Comparison of ENCODE assay signal across 15 cellular contexts in the genomic region with DNA sequence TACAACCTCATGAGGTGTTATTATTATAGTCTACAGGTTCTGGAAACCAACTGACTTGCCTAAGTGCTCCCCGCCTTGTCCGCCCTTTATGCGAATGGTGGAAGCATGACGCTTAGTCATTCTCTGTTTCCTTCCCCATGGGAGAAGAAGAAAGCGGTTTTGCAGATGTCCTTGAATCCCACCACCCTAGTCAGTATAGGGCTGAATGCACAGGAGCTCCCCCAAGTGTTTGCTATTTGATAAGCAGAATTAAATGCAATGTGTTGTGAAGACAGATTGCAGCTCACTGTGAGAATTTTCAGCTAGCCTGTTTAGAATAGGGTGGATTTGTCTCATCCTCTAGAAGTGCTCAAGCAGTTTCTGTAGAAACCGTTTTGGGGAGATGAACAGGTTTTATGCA.
DNase-seq lines count a peak whose midpoint lies in the region; ATAC-seq and TF ChIP-seq lines count a peak whose summit lies in the region.
"Had no signal": no experiment of that assay in that cellular context is flagged by ENCODE, and none has a peak within 500 bp of the region (broad histone marks: within the 10 kb centered on the region; RNA-seq: fewer than 3 reads in every experiment).

No MANE protein-coding gene starts in this region.

- no peak overlapping the region for H3K4me3 ChIP-seq in brain microvascular endothelial cell (ENCODE audit: low read depth, low read length)
- no peak overlapping the region for H3K4me3 ChIP-seq in right atrium auricular region
- H3K4me3 ChIP-seq: SJSA1 had no signal

- H3K9me3 Mint-ChIP-seq in chondrocyte (ENCODE audit: low read depth), result no peaks in the 10 kb centered on the region
- H3K9me3 Mint-ChIP-seq in progenitor cell of endocrine pancreas (ENCODE audit: low read depth), result no peaks in the 10 kb centered on the region

- in situ Hi-C loops in brain microvascular endothelial cell (cut with HindIII; ENCODE audit: low pct_ligation_motif_present, low sequenced_read_pairs), result no loop called here

- H3K9me3 ChIP-seq in right atrium auricular region, result no peaks in the 10 kb centered on the region

- no peak overlapping the region for H3K27ac ChIP-seq in brain microvascular endothelial cell
- H3K27ac ChIP-seq in right atrium auricular region, result no peak overlapping the region
- H3K27ac ChIP-seq: SJSA1 had no signal

- no peaks in the 10 kb centered on the region for H3K4me1 Mint-ChIP-seq in chondrocyte (ENCODE audit: low read depth)
- peaks cover 2% of the 10 kb centered on the region for H3K4me1 Mint-ChIP-seq in progenitor cell of endocrine pancreas (ENCODE audit: low read depth)

- H3K4me3 Mint-ChIP-seq in chondrocyte (ENCODE audit: unreplicated experiment) (no peak overlapping the region), progenitor cell of endocrine pancreas (ENCODE audit: low read depth) (no peak overlapping the region)

- H3K27me3 ChIP-seq in brain microvascular endothelial cell (replicated peaks), result no peaks in the 10 kb centered on the region
- no peaks in the 10 kb centered on the region for H3K27me3 ChIP-seq in right atrium auricular region
- H3K27me3 ChIP-seq: SJSA1 had no signal

- H3K27ac Mint-ChIP-seq in chondrocyte (ENCODE audit: unreplicated experiment), result no peak overlapping the region
- no peak overlapping the region for H3K27ac Mint-ChIP-seq in progenitor cell of endocrine pancreas

- DNase-seq in NCI-H510A treated with DMSO at 0.1 percent for 48 hours (lab: John Stamatoyannopoulos, UW) (peak; percentile 12), NCI-H510A (lab: John Stamatoyannopoulos, UW) (no peak), NCI-H1694 (lab: John Stamatoyannopoulos, UW) (peak; percentile 40), chondrocyte (ENCODE audit: low spot score) (no peak), progenitor cell of endocrine pancreas (ENCODE audit: low spot score, unreplicated experiment) (no peak), brain microvascular endothelial cell (no peak), right atrium auricular region (ENCODE audit: low spot score) (no peak)
- DNase-seq: activated CD4-positive, CD25-positive, alpha-beta regulatory T cell treated with anti-CD3 and anti-CD28 coated beads, Interleukin-2, amount 50 U/mL, for 72 hours; activated gamma-delta T cell treated with Interleukin-2 at 50 U/mL for 16 hours; cerebellar nuclear complex; foreskin fibroblast; left colon; stimulated activated naive CD8-positive, alpha-beta T cell treated with anti-CD3 and anti-CD28 coated beads, Interleukin-15, Interleukin-2, amounts not matched to agents 100 U/mL and 50 U/mL, for 24 hours had no signal

- TF ChIP-seq CTCF in chondrocyte (IDR thresholded peaks at IDR 0.05) (peak; percentile 38), progenitor cell of endocrine pancreas (IDR thresholded peaks at IDR 0.05; ENCODE audit: unreplicated experiment) (peak; percentile 40), brain microvascular endothelial cell (IDR thresholded peaks at IDR 0.05; ENCODE audit: low read depth, low read length, missing control alignments) (no peak), right atrium auricular region (IDR thresholded peaks at IDR 0.05) (peak in 1 of 2 donors; percentile 16)

- H3K27me3 Mint-ChIP-seq in chondrocyte (ENCODE audit: low read depth), result no peaks in the 10 kb centered on the region
- H3K27me3 Mint-ChIP-seq in progenitor cell of endocrine pancreas, result peaks cover 3% of the 10 kb centered on the region

- no peaks in the 10 kb centered on the region for H3K36me3 Mint-ChIP-seq in chondrocyte (ENCODE audit: low read depth)
- no peaks in the 10 kb centered on the region for H3K36me3 Mint-ChIP-seq in progenitor cell of endocrine pancreas (ENCODE audit: insufficient read depth)

- no peaks in the 10 kb centered on the region for H3K36me3 ChIP-seq in brain microvascular endothelial cell (replicated peaks)
- no peaks in the 10 kb centered on the region for H3K36me3 ChIP-seq in right atrium auricular region
- H3K36me3 ChIP-seq: SJSA1 had no signal

- ATAC-seq in HG02798 (IDR thresholded peaks at IDR 0.05; ENCODE audit: poor library complexity, unreplicated experiment), result no peak
- ATAC-seq: left colon; stimulated activated naive CD8-positive, alpha-beta T cell treated with anti-CD3 and anti-CD28 coated beads, Interleukin-15, Interleukin-2, amounts not matched to agents 100 U/mL and 50 U/mL, for 24 hours had no signal

- no peaks in the 10 kb centered on the region for H3K4me1 ChIP-seq in right atrium auricular region
- H3K4me1 ChIP-seq: SJSA1 had no signal

Comparison
In these comparisons a context has a peak if more than half of its experiments do, and no peak if none do; other contexts are left out.
1. DNase-seq: peak in NCI-H510A treated with DMSO at 0.1 percent for 48 hours (single experiment) and NCI-H1694 (single experiment); none in NCI-H510A (single experiment), chondrocyte (single experiment), progenitor cell of endocrine pancreas (single experiment), brain microvascular endothelial cell (single experiment) and right atrium auricular region (single experiment).